13 cellular contexts compared by ENCODE assay signal in genomic region chr9:126293522-126293889, GRCh38. TPM values are rescaled to one million over a fixed set of nuclear protein-coding genes. Genes with fewer than 3 reads are reported as not detected.
DNase-seq lines count a peak whose midpoint lies in the region; ATAC-seq and TF ChIP-seq lines count a peak whose summit lies in the region.
"Had no signal": no experiment of that assay in that cellular context is flagged by ENCODE, and none has a peak within 500 bp of the region (broad histone marks: within the 10 kb centered on the region; RNA-seq: fewer than 3 reads in every experiment).

No MANE protein-coding gene starts in this region.

- no peak overlapping the region for H2AFZ ChIP-seq in OCI-LY3 (ENCODE audit: low read depth, low read length)
- H2AFZ ChIP-seq in mesenchymal stem cell (ENCODE audit: low read depth, low read length), result no peak overlapping the region

- H2AK5ac ChIP-seq in mesenchymal stem cell (ENCODE audit: low read length, severe bottlenecking), result no peak overlapping the region

- no peaks in the 10 kb centered on the region for H3K36me3 ChIP-seq in A673 (ENCODE audit: insufficient read depth, low read length, poor library complexity, severe bottlenecking)
- H3K36me3 ChIP-seq in OCI-LY3 (replicated peaks; ENCODE audit: low read depth, low read length), result no peaks in the 10 kb centered on the region
- no peaks in the 10 kb centered on the region for H3K36me3 ChIP-seq in mesenchymal stem cell (ENCODE audit: control insufficient read depth in 1 of 2, insufficient read depth in 2 of 2, low read depth in 1 of 2, low read length in 2 of 2)
- H3K36me3 ChIP-seq: adrenal gland had no signal

- H3K14ac ChIP-seq in mesenchymal stem cell (ENCODE audit: low read length in 2 of 2), result no peak overlapping the region

- H3K4me2 ChIP-seq in OCI-LY3 (ENCODE audit: low read length) (no peak overlapping the region), mesenchymal stem cell (ENCODE audit: low read length, poor library complexity, severe bottlenecking) (no peak overlapping the region)

- CTCF ChIA-PET in A673 (lab: Charles Lee), result no interaction called here

- no peak overlapping the region for H3K9ac ChIP-seq in OCI-LY3 (ENCODE audit: low read length)
- no peak overlapping the region for H3K9ac ChIP-seq in mesenchymal stem cell (ENCODE audit: low read length)

- no peaks in the 10 kb centered on the region for H4K20me1 ChIP-seq in OCI-LY3 (ENCODE audit: insufficient read depth, low read length)

- H3K4ac ChIP-seq in mesenchymal stem cell (ENCODE audit: low read depth in 1 of 2, low read length in 2 of 2), result no peak overlapping the region

- H3K9me3 ChIP-seq in A673 (ENCODE audit: low read depth, low read length, poor library complexity, severe bottlenecking), result no peaks in the 10 kb centered on the region
- H3K9me3 ChIP-seq in OCI-LY3 (ENCODE audit: insufficient read depth, low read length), result no peaks in the 10 kb centered on the region
- no peaks in the 10 kb centered on the region for H3K9me3 ChIP-seq in mesenchymal stem cell (ENCODE audit: control insufficient read depth, low read length)
- H3K9me3 ChIP-seq: adrenal gland had no signal

- DNase-seq in A673 (ENCODE audit: low spot score) (peak; percentile 15), Daoy (ENCODE audit: low read depth) (peak; percentile 34), fibroblast of pulmonary artery (ENCODE audit: low read depth) (no peak), mesenchymal stem cell (no peak), glomerular visceral epithelial cell (ENCODE audit: extremely low spot score) (no peak)
- DNase-seq: COR-L47; effector CD8-positive, alpha-beta T cell; NCI-H510A treated with DMSO at 0.1 percent for 48 hours; right cardiac atrium had no signal

- no peak overlapping the region for H4K91ac ChIP-seq in mesenchymal stem cell (ENCODE audit: low read length)

- H3K18ac ChIP-seq in mesenchymal stem cell (ENCODE audit: low read depth in 1 of 2, low read length in 2 of 2), result no peak overlapping the region

- intact Hi-C loops in A673 (cut with micrococcal nuclease; ENCODE audit: unreplicated experiment), result no loop called here

- no peaks in the 10 kb centered on the region for H3K27me3 ChIP-seq in A673 (replicated peaks; ENCODE audit: insufficient read depth, low read depth, low read length, poor library complexity)
- 0 out of 2 replicates have a peak, but pooled peaks cover 5% of the 10 kb centered on the region for H3K27me3 ChIP-seq in OCI-LY3 (ENCODE audit: low read depth, low read length)
- peaks cover 17 to 78% of the 10 kb centered on the region in 2 experiments for H3K27me3 ChIP-seq in mesenchymal stem cell (ENCODE audit: control insufficient read depth in 1 of 2, insufficient read depth in 1 of 2, low read length in 2 of 2)

- no peaks in the 10 kb centered on the region for H3K79me1 ChIP-seq in mesenchymal stem cell (replicated peaks; ENCODE audit: low read length, poor library complexity, severe bottlenecking)

- WGBS in mesenchymal stem cell, result 75% methylated on average over 9 of the region's 9 CpGs

- POLR2A ChIA-PET in A673 (lab: Charles Lee; ENCODE audit: low non-redundant PET), result no interaction called here

- ATAC-seq in GM19351 (IDR thresholded peaks at IDR 0.05; ENCODE audit: unreplicated experiment), result no peak
- ATAC-seq in GM21360 (IDR thresholded peaks at IDR 0.05; ENCODE audit: unreplicated experiment), result no peak

- no peak overlapping the region for H3K4me3 ChIP-seq in A673 (ENCODE audit: low read depth, low read length, poor library complexity, severe bottlenecking)
- no peak overlapping the region for H3K4me3 ChIP-seq in OCI-LY3 (ENCODE audit: low read length)
- no peak overlapping the region for H3K4me3 ChIP-seq in fibroblast of pulmonary artery (replicated peaks; ENCODE audit: low read depth, low read length)
- no peak overlapping the region for H3K4me3 ChIP-seq in mesenchymal stem cell (ENCODE audit: insufficient read depth in 1 of 2, low read depth in 1 of 2, low read length in 2 of 2)
- H3K4me3 ChIP-seq: adrenal gland had no signal

- no peak overlapping the region for H2BK15ac ChIP-seq in mesenchymal stem cell (ENCODE audit: low read depth, poor library complexity, severe bottlenecking)

- no peaks in the 10 kb centered on the region for H3K4me1 ChIP-seq in A673 (ENCODE audit: insufficient read depth, low read length, poor library complexity, severe bottlenecking)
- H3K4me1 ChIP-seq in OCI-LY3 (ENCODE audit: low read length), result peaks cover 7% of the 10 kb centered on the region
- H3K4me1 ChIP-seq in mesenchymal stem cell (ENCODE audit: control insufficient read depth, insufficient read depth, low read depth, low read length), result no peaks in the 10 kb centered on the region
- H3K4me1 ChIP-seq: adrenal gland had no signal

- no peaks in the 10 kb centered on the region for H3K79me2 ChIP-seq in OCI-LY3 (ENCODE audit: low read length)

- H2BK120ac ChIP-seq in mesenchymal stem cell (ENCODE audit: low read depth, low read length), result no peak overlapping the region

- H3K27ac ChIP-seq in A673 (ENCODE audit: low read depth, low read length, poor library complexity, severe bottlenecking), result no peak overlapping the region
- H3K27ac ChIP-seq in OCI-LY3 (ENCODE audit: low read length), result no peak overlapping the region
- no peak overlapping the region for H3K27ac ChIP-seq in mesenchymal stem cell (ENCODE audit: low read length, poor library complexity, severe bottlenecking)
- H3K27ac ChIP-seq: adrenal gland had no signal

- H2BK5ac ChIP-seq in mesenchymal stem cell (ENCODE audit: low read depth, low read length, poor library complexity, severe bottlenecking), result no peak overlapping the region

- no peak overlapping the region for H4K8ac ChIP-seq in mesenchymal stem cell (ENCODE audit: low read length)

- no TSS peak for BruUV-seq in A673 (replicated peaks; lab: Mats Ljungman, UMichigan)

- no peak overlapping the region for H3K23ac ChIP-seq in mesenchymal stem cell (ENCODE audit: low read length in 2 of 2)

- TF ChIP-seq CTCF in A673 (conservative IDR thresholded peaks at IDR 0.05; ENCODE audit: low read depth, low read length) (peak; percentile 48), OCI-LY3 (IDR thresholded peaks at IDR 0.05; ENCODE audit: low read depth, low read length) (peak; percentile 50), fibroblast of pulmonary artery (IDR thresholded peaks at IDR 0.05; ENCODE audit: low read length, missing control alignments) (peak; percentile 19)

- H2BK12ac ChIP-seq in mesenchymal stem cell (ENCODE audit: low read length in 2 of 2), result no peak overlapping the region

RNA-seq across cellular contexts. Expression of gene MVB12B, which starts 33.1 kb away (rescaled TPM):
- total RNA-seq in A673 (2021), result 12.3 and 17.9 TPM in 2 replicates
- total RNA-seq in Daoy (2014; rRNA removed; shearing (Covaris generic)), result 4.1 and 6.1 TPM in 2 replicates
- polyA plus RNA-seq in mesenchymal stem cell (2013, experiment 1 of 2), result 3.5 TPM
- 3.4 TPM for polyA plus RNA-seq in mesenchymal stem cell (2013, experiment 2 of 2)

Comparison
In these comparisons a context has a peak if more than half of its experiments do, and no peak if none do; other contexts are left out.
1. DNase-seq: peak in A673 (single experiment) and Daoy (single experiment); none in fibroblast of pulmonary artery (single experiment), mesenchymal stem cell (single experiment) and glomerular visceral epithelial cell (single experiment).
2. Peak in every context shown above with its lines, with median percentiles within 50 percentile points of each other: CTCF ChIP-seq.